Comparison of ENCODE assay signal across 15 cellular contexts in genomic region chr12:49750994-49751393, GRCh38. TPM values are rescaled to one million over a fixed set of nuclear protein-coding genes. Genes with fewer than 3 reads are reported as not detected.
A peak's percentile ranks its signal among the peaks of the same experiment; 100 is the strongest.
DNase-seq lines count a peak whose midpoint lies in the region; ATAC-seq and TF ChIP-seq lines count a peak whose summit lies in the region.
"Had no signal": no experiment of that assay in that cellular context is flagged by ENCODE, and none has a peak within 500 bp of the region (broad histone marks: within the 10 kb centered on the region; RNA-seq: fewer than 3 reads in every experiment).

No MANE protein-coding gene starts in this region.

- H3K4me1 ChIP-seq in cardiac muscle cell (ENCODE audit: low read depth) (peaks cover 45% of the 10 kb centered on the region), heart left ventricle (peaks cover 0 to 97% (median 72%) of the 10 kb centered on the region in 12 donors), upper lobe of right lung (peaks cover 64% of the 10 kb centered on the region)

- ATAC-seq in heart left ventricle (no peak), T-helper 17 cell (no peak), upper lobe of right lung (no peak)
- no peak for ATAC-seq in stimulated activated naive CD8-positive, alpha-beta T cell treated with anti-CD3 and anti-CD28 coated beads, Interleukin-15, amount 100 ng/mL, for 72 hours

- H3K9me3 ChIP-seq in cardiac muscle cell (ENCODE audit: low read depth) = no peaks in the 10 kb centered on the region
- H3K9me3 ChIP-seq in heart left ventricle = no peaks in the 10 kb centered on the region
- H3K9me3 ChIP-seq in T-helper 17 cell (ENCODE audit: control insufficient read depth, low read length, poor library complexity, severe bottlenecking) = no peaks in the 10 kb centered on the region
- H3K9me3 ChIP-seq in upper lobe of right lung = no peaks in the 10 kb centered on the region
- H3K9me3 ChIP-seq: gastroesophageal sphincter had no signal

- H3K27me3 Mint-ChIP-seq in T-helper 17 cell (no peaks in the 10 kb centered on the region), endothelial cell (ENCODE audit: unreplicated experiment) (peaks cover 2% of the 10 kb centered on the region)
- H3K27me3 Mint-ChIP-seq in stimulated activated naive CD8-positive, alpha-beta T cell treated with anti-CD3 and anti-CD28 coated beads, Interleukin-15, amount 100 ng/mL, for 72 hours = no peaks in the 10 kb centered on the region

- intact Hi-C loops in heart left ventricle (cut with DNase I) = no loop called here
- intact Hi-C loops in upper lobe of right lung (cut with DNase I) = no loop called here

- TF ChIP-seq POLR2A in heart left ventricle (IDR thresholded peaks at IDR 0.05) (no peak), erythroblast (IDR thresholded peaks at IDR 0.05; ENCODE audit: low read length) (no peak)

- H3K36me3 Mint-ChIP-seq in T-helper 17 cell (ENCODE audit: low read depth) (peaks cover 6% of the 10 kb centered on the region), endothelial cell (ENCODE audit: low read depth, unreplicated experiment) (peaks cover 6% of the 10 kb centered on the region)

- 12 to 26% (median 17%) methylated on average over 1 of the region's 1 CpG for WGBS in heart left ventricle, 4 donors

- no peaks in the 10 kb centered on the region for H3K9me3 Mint-ChIP-seq in endothelial cell (ENCODE audit: unreplicated experiment)
- no peaks in the 10 kb centered on the region for H3K9me3 Mint-ChIP-seq in stimulated activated naive CD8-positive, alpha-beta T cell treated with anti-CD3 and anti-CD28 coated beads, Interleukin-15, amount 100 ng/mL, for 72 hours

- no peak overlapping the region for H3K4me3 ChIP-seq in cardiac muscle cell
- no peak overlapping the region for H3K4me3 ChIP-seq in heart left ventricle
- no peak overlapping the region for H3K4me3 ChIP-seq in upper lobe of right lung
- H3K4me3 ChIP-seq: dorsolateral prefrontal cortex, gastroesophageal sphincter had no signal

- H3K4me3 Mint-ChIP-seq in T-helper 17 cell = peak overlapping the region; percentile 85
- no peak overlapping the region for H3K4me3 Mint-ChIP-seq in endothelial cell (ENCODE audit: unreplicated experiment)
- H3K4me3 Mint-ChIP-seq in stimulated activated naive CD8-positive, alpha-beta T cell treated with anti-CD3 and anti-CD28 coated beads, Interleukin-15, amount 100 ng/mL, for 72 hours = peak overlapping the region; percentile 84 to 85

- DNase-seq in cardiac muscle cell (ENCODE audit: low read depth in 1 of 2, low spot score in 1 of 2) (no peak), heart left ventricle (no peak), T-helper 17 cell (no peak), endothelial cell (ENCODE audit: low spot score) (no peak), upper lobe of right lung (no peak), erythroblast (lab: John Stamatoyannopoulos, UW) (no peak), hippocampal formation (lab: John Stamatoyannopoulos, UW) (no peak)
- DNase-seq in stimulated activated naive CD8-positive, alpha-beta T cell treated with anti-CD3 and anti-CD28 coated beads, Interleukin-15, amount 100 ng/mL, for 72 hours = no peak
- DNase-seq: dorsolateral prefrontal cortex, NCI-H1417, NCI-H510A, occipital lobe, SHP77 had no signal

- TF ChIP-seq CTCF in cardiac muscle cell (IDR thresholded peaks at IDR 0.05; ENCODE audit: low read depth, low read length) (no peak), heart left ventricle (IDR thresholded peaks at IDR 0.05) (no peak), endothelial cell (IDR thresholded peaks at IDR 0.05; ENCODE audit: unreplicated experiment) (no peak), upper lobe of right lung (IDR thresholded peaks at IDR 0.05) (no peak)

- H3K27me3 ChIP-seq in cardiac muscle cell (no peaks in the 10 kb centered on the region), heart left ventricle (no peaks in the 10 kb centered on the region), upper lobe of right lung (no peaks in the 10 kb centered on the region)
- H3K27me3 ChIP-seq: dorsolateral prefrontal cortex, gastroesophageal sphincter had no signal

- H3K27ac ChIP-seq in cardiac muscle cell = peak overlapping the region; percentile 82
- peak overlapping the region in 4 of 12 donors; percentile 1 to 26 (median 24) for H3K27ac ChIP-seq in heart left ventricle
- H3K27ac ChIP-seq in upper lobe of right lung = no peak overlapping the region
- H3K27ac ChIP-seq: dorsolateral prefrontal cortex, gastroesophageal sphincter, VCaP had no signal

- H3K4me1 Mint-ChIP-seq in T-helper 17 cell = peaks cover 54% of the 10 kb centered on the region
- peaks cover 28% of the 10 kb centered on the region for H3K4me1 Mint-ChIP-seq in endothelial cell (ENCODE audit: unreplicated experiment)
- H3K4me1 Mint-ChIP-seq in stimulated activated naive CD8-positive, alpha-beta T cell treated with anti-CD3 and anti-CD28 coated beads, Interleukin-15, amount 100 ng/mL, for 72 hours = peaks cover 93% of the 10 kb centered on the region

- H3K27ac Mint-ChIP-seq in T-helper 17 cell (peak overlapping the region; percentile 95), endothelial cell (ENCODE audit: unreplicated experiment) (peak overlapping the region; percentile 58)
- H3K27ac Mint-ChIP-seq in stimulated activated naive CD8-positive, alpha-beta T cell treated with anti-CD3 and anti-CD28 coated beads, Interleukin-15, amount 100 ng/mL, for 72 hours = peak overlapping the region; percentile 99

- H3K36me3 ChIP-seq in cardiac muscle cell = peaks cover 37% of the 10 kb centered on the region
- peaks cover 0 to 52% (median 41%) of the 10 kb centered on the region in 9 donors for H3K36me3 ChIP-seq in heart left ventricle
- peaks cover 43% of the 10 kb centered on the region for H3K36me3 ChIP-seq in upper lobe of right lung

RNA-seq across cellular contexts. Expression of gene TMBIM6, which starts 9.6 kb away (rescaled TPM):
- 192 and 232 TPM in 2 replicates for total RNA-seq in cardiac muscle cell
- polyA plus RNA-seq in cardiac muscle cell = 388 and 524 TPM in 2 replicates
- total RNA-seq in heart left ventricle = 100 to 1,000 TPM; 203 to 376 (median 252) TPM
- polyA plus RNA-seq in heart left ventricle = 100 to 1,000 TPM; 105 to 285 TPM
- 100 to 1,000 TPM; 325 to 376 TPM for total RNA-seq in T-helper 17 cell
- 571 TPM for total RNA-seq in endothelial cell (ENCODE audit: unreplicated experiment)
- total RNA-seq in upper lobe of right lung = 654 TPM

RNA-seq across cellular contexts. Expression of gene FMNL3, which starts 43.8 kb away (rescaled TPM):
- total RNA-seq in cardiac muscle cell (5.1 and 5.6 TPM in 2 replicates), heart left ventricle (10 to 100 TPM in 7 of 9 donors, 1 to 10 TPM in 2; 8.7 to 33.9 (median 14.3) TPM), T-helper 17 cell (10 to 100 TPM; 17.0 to 19.7 TPM), endothelial cell (ENCODE audit: unreplicated experiment) (194 TPM), upper lobe of right lung (40.3 TPM)
- polyA plus RNA-seq in cardiac muscle cell (2.9 and 4.7 TPM in 2 replicates), heart left ventricle (1 to 10 TPM; 5.9 to 7.8 TPM)
